11 cellular contexts compared by ENCODE assay signal in the genomic region with DNA sequence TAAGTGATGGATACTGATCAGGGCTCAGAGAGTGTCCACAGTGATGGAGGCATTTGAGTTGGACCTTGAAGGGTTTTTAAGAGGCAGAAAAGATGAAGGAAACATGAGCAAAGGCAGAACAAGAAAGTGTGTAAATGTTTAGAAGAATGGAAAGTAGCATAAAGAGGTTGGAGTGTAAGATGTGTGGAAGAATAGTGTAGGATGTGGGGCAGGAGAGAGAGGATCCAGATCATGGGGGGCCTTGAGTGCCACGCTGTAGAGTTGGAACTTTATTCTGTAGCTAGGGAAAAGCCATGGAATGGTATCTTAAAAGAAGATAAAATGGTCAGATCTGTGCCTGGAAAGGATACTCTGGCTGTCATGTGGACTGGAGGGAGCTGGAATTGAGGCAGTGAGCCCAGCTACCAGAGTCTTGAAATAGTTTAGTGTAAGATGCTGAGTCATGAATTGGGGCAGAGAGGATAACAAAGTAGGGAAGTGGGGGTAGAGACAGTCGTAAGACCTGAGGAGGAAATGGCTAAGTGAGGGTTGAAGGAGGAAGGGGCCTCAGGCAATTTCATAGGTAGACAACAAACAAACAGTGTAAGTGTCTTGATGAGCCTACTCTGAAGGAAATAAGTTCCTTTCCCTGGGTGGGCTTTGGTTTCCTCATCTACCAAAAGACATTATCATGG. TPM values are rescaled to one million over a fixed set of nuclear protein-coding genes. Genes with fewer than 3 reads are reported as not detected.
DNase-seq lines count a peak whose midpoint lies in the region; ATAC-seq and TF ChIP-seq lines count a peak whose summit lies in the region.
"Had no signal": no experiment of that assay in that cellular context is flagged by ENCODE, and none has a peak within 500 bp of the region (broad histone marks: within the 10 kb centered on the region; RNA-seq: fewer than 3 reads in every experiment).

No MANE protein-coding gene starts in this region.

- TF ChIP-seq CTCF in PC-9 (conservative IDR thresholded peaks at IDR 0.05): no peak

- H3K4me2 ChIP-seq in PC-9: peak overlapping the region; percentile 35

- no peaks in the 10 kb centered on the region; the same call in 1 of the 2 replicates for H3F3A ChIP-seq in PC-9 (ENCODE audit: insufficient read depth, low read depth)

- CTCF ChIA-PET in PC-9 (lab: Charles Lee): no interaction called here

- peak; percentile 70 for DNase-seq in GF-D8 (lab: John Stamatoyannopoulos, UW)
- peak in 1 of 2 experiments; percentile 57 for DNase-seq in PC-9
- peak; percentile 55 for DNase-seq in fibroblast of peridontal ligament (ENCODE audit: extremely low read depth)
- peak; percentile 78 for DNase-seq in pons (ENCODE audit: low spot score)
- DNase-seq in stimulated activated CD4-positive, alpha-beta T cell treated with anti-CD3 and anti-CD28 coated beads, Interleukin-4, amount 100 ng/mL, for 1 hour: no peak
- DNase-seq in HuH-7.5 (ENCODE audit: low spot score): no peak
- DNase-seq: activated CD4-positive, alpha-beta T cell treated with anti-CD3 and anti-CD28 coated beads, Interleukin-2, amount 50 U/mL, for 48 hours had no signal

- no peaks in the 10 kb centered on the region for H4K20me1 ChIP-seq in PC-9 (ENCODE audit: insufficient read depth)

- no peaks in the 10 kb centered on the region for H3K9me3 ChIP-seq in PC-9 (ENCODE audit: insufficient read depth, low read depth)
- H3K9me3 ChIP-seq: body of pancreas had no signal

- no TSS peak for BruUV-seq in PC-9 (replicated peaks; lab: Mats Ljungman, UMichigan)

- H2AFZ ChIP-seq in PC-9: peak overlapping the region; percentile 13; the same call in 1 of the 2 replicates

- POLR2A ChIA-PET in PC-9 (lab: Charles Lee; ENCODE audit: unreplicated experiment): no interaction called here

- H3K27me3 ChIP-seq in PC-9 (ENCODE audit: insufficient read depth, low read depth): no peaks in the 10 kb centered on the region
- H3K27me3 ChIP-seq: body of pancreas had no signal

- peaks cover 35% of the 10 kb centered on the region for H3K4me1 ChIP-seq in PC-9 (replicated peaks; ENCODE audit: insufficient read depth)

- no peaks in the 10 kb centered on the region for H3K79me2 ChIP-seq in PC-9 (ENCODE audit: low read depth)

- H3K9me2 ChIP-seq in PC-9 (ENCODE audit: insufficient read depth): no peaks in the 10 kb centered on the region

- H3K36me3 ChIP-seq in PC-9 (ENCODE audit: low read depth): no peaks in the 10 kb centered on the region

- H3K4me3 ChIP-seq in PC-9: no peak overlapping the region
- H3K4me3 ChIP-seq: body of pancreas had no signal

- no peak for ATAC-seq in HG03469 (IDR thresholded peaks at IDR 0.05; ENCODE audit: unreplicated experiment)
- ATAC-seq in HG02571 (IDR thresholded peaks at IDR 0.05; ENCODE audit: unreplicated experiment): no peak
- ATAC-seq: body of pancreas, Panc1 had no signal

- H3K27ac ChIP-seq in PC-9: peak overlapping the region; percentile 36; the same call in 1 of the 2 replicates

- intact Hi-C loops in PC-9 (cut with micrococcal nuclease; ENCODE audit: unreplicated experiment): no loop called here

RNA-seq across cellular contexts. Expression of a gene that starts 6.7 kb away (rescaled TPM):
- 0.28 and 0.52 TPM in 2 replicates for total RNA-seq in PC-9 (2021)

RNA-seq across cellular contexts. Expression of a gene that starts 32.9 kb away (rescaled TPM):
- total RNA-seq in PC-9 (2021): 5.8 and 6.8 TPM in 2 replicates

Comparison
In these comparisons a context has a peak if more than half of its experiments do, and no peak if none do; other contexts are left out.
1. DNase-seq: peak in GF-D8 (single experiment), fibroblast of peridontal ligament (single experiment) and pons (single experiment); none in stimulated activated CD4-positive, alpha-beta T cell treated with anti-CD3 and anti-CD28 coated beads, Interleukin-4, amount 100 ng/mL, for 1 hour (single experiment) and HuH-7.5 (single experiment).